16 cellular contexts compared by ENCODE assay signal in the genomic region with DNA sequence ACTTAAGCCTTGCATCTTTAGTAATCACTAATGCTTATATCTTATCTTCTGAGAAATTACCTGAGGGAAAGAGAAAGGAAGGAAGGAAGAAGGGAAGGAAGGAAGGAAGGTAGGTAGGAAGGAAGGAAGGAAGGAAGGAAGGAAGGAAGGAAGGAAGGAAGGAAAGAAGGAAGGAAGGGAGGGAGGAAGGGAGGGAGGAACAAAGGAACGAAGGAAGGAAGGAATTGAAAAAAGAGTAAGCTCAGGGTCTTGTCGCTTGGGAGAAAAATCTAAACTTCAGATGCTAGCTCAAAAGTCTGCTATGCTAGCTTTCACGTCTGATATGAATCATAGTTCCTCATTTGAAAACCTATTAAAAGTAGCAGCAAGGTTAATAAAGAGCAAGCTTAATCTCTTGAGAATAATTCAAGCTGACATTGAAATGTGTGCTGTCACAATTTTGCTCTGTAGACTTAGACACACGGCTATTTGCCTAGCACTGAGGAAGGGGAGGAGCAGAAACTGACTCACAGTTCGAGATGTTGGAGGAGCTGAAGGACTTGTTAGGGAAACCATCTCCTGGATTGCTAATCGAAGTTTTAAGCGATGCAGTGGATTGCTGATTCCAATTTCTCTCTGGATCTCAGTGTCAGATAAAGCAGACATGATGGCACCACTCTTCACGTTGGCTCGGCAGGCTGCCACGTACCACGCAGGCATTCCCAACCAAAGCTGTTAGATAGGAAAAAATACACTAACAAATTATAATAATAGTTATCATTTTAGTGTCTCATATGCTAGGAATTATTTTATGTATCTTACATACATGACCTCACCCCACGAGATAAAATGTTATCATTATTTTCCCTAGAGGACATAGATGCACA.
DNase-seq lines count a peak whose midpoint lies in the region; ATAC-seq, FAIRE-seq and TF ChIP-seq lines count a peak whose summit lies in the region.
"Had no signal": no experiment of that assay in that cellular context is flagged by ENCODE, and none has a peak within 500 bp of the region (broad histone marks: within the 10 kb centered on the region; RNA-seq: fewer than 3 reads in every experiment).

No MANE protein-coding gene starts in this region.

- TF ChIP-seq CTCF in GM12878 (IDR thresholded peaks at IDR 0.05 in 2 of 3, conservative IDR thresholded peaks at IDR 0.05 in 1 of 3; ENCODE audit: control insufficient read depth in 2 of 3, extremely low read depth in 1 of 3, insufficient read depth in 1 of 3, low read depth in 3 of 3, low read length in 3 of 3) (no peak), colonic mucosa (IDR thresholded peaks at IDR 0.05) (no peak)

- H2AFZ ChIP-seq in GM12878 (ENCODE audit: control insufficient read depth, low read depth, low read length), result no peak overlapping the region

- DNase-seq in GM12878 (ENCODE audit: low read depth, low spot score), result no peak
- peak; percentile 72 for DNase-seq in putamen (ENCODE audit: low spot score)
- no peak for DNase-seq in cardiac septum (ENCODE audit: low spot score)
- DNase-seq in colonic mucosa, result no peak
- DNase-seq in NCI-H2196 treated with DMSO at 0.1 percent for 48 hours (lab: John Stamatoyannopoulos, UW; ENCODE audit: unreplicated experiment), result no peak
- DNase-seq: activated gamma-delta T cell; DMS153; naive thymus-derived CD4-positive, alpha-beta T cell; NCI-H1092; NCI-H2171 treated with DMSO at 0.1 percent for 48 hours; psoas muscle had no signal

- H3K9me3 ChIP-seq in GM12878 (replicated peaks; ENCODE audit: control insufficient read depth, insufficient read depth, low read length) (no peaks in the 10 kb centered on the region), colonic mucosa (no peaks in the 10 kb centered on the region)
- H3K9me3 ChIP-seq: psoas muscle had no signal

- RAD21 ChIA-PET in GM12878 (lab: Charles Lee; ENCODE audit: unreplicated experiment), result no interaction called here

- intact Hi-C loops in GM12878 (cut with micrococcal nuclease; ENCODE audit: unreplicated experiment), result no loop called here
- intact Hi-C loops in cardiac septum (cut with DNase I), result no loop called here
- intact Hi-C loops in colonic mucosa (cut with DNase I), result no loop called here

- H4K20me1 ChIP-seq in GM12878 (ENCODE audit: control insufficient read depth, insufficient read depth), result no peaks in the 10 kb centered on the region
- H4K20me1 ChIP-seq: BLaER1 treated with 17β-estradiol and CSF1 and Interleukin-3, amounts not matched to agents 10 nM and 100 nM had no signal

- no peaks in the 10 kb centered on the region for H3K36me3 ChIP-seq in GM12878 (ENCODE audit: control insufficient read depth in 2 of 2, insufficient read depth in 2 of 2, low read length in 1 of 2)
- no peaks in the 10 kb centered on the region for H3K36me3 ChIP-seq in colonic mucosa
- H3K36me3 ChIP-seq: BLaER1 treated with 17β-estradiol and CSF1 and Interleukin-3, amounts not matched to agents 10 nM and 100 nM had no signal

- SMC1A ChIA-PET in GM12878 (lab: Charles Lee; ENCODE audit: uncharacterized antibody, unreplicated experiment), result interaction anchor here (1.1 kb wide), 1 partner anchor 24 kb away, joined by 3 read pairs; no protein-coding TSS in a partner anchor

- no peaks in the 10 kb centered on the region for H3K79me2 ChIP-seq in GM12878 (ENCODE audit: control insufficient read depth, insufficient read depth, low read length)

- TF ChIP-seq RAD21 in GM12878 (IDR thresholded peaks at IDR 0.05; ENCODE audit: insufficient read depth, low read depth, low read length), result no peak

- H3K4me3 ChIP-seq in GM12878 (no peak overlapping the region), colonic mucosa (no peak overlapping the region)
- H3K4me3 ChIP-seq: BLaER1 treated with 17β-estradiol and CSF1 and Interleukin-3, amounts not matched to agents 10 nM and 100 nM; lung; psoas muscle had no signal

- H3K4me2 ChIP-seq in GM12878 (ENCODE audit: control insufficient read depth, insufficient read depth), result no peak overlapping the region

- no peak overlapping the region for H3K9ac ChIP-seq in GM12878 (ENCODE audit: control insufficient read depth, insufficient read depth, low read length)
- H3K9ac ChIP-seq in colonic mucosa (ENCODE audit: low read depth in 2 of 2, low read length in 2 of 2), result no peak overlapping the region
- H3K9ac ChIP-seq: BLaER1 treated with 17β-estradiol and CSF1 and Interleukin-3, amounts not matched to agents 10 nM and 100 nM had no signal

- no TSS peak for BruUV-seq in GM12878 (replicated peaks; lab: Mats Ljungman, UMichigan)

- in situ Hi-C loops in GM12878 (cut with MboI), result no loop called here

- H3K27me3 ChIP-seq in GM12878 (replicated peaks in 1 of 2; ENCODE audit: control insufficient read depth in 2 of 2, insufficient read depth in 2 of 2, low read length in 1 of 2) (no peaks in the 10 kb centered on the region), colonic mucosa (no peaks in the 10 kb centered on the region)
- H3K27me3 ChIP-seq: BLaER1 treated with 17β-estradiol and CSF1 and Interleukin-3, amounts not matched to agents 10 nM and 100 nM had no signal

- no peak overlapping the region for H3K27ac ChIP-seq in GM12878 (ENCODE audit: control insufficient read depth, insufficient read depth)
- H3K27ac ChIP-seq in colonic mucosa, result no peak overlapping the region
- H3K27ac ChIP-seq: BLaER1 treated with 17β-estradiol and CSF1 and Interleukin-3, amounts not matched to agents 10 nM and 100 nM; psoas muscle had no signal

- CTCF ChIA-PET in GM12878 (lab: Yijun Ruan, JAX), result no interaction called here

- H3K4me1 ChIP-seq in GM12878 (ENCODE audit: control insufficient read depth, insufficient read depth, low read length) (no peaks in the 10 kb centered on the region), colonic mucosa (no peaks in the 10 kb centered on the region)
- H3K4me1 ChIP-seq: psoas muscle had no signal

- no peak for TF ChIP-seq EP300 in GM12878 (IDR thresholded peaks at IDR 0.05; ENCODE audit: borderline replicate concordance in 1 of 2, control insufficient read depth in 1 of 2, low read depth in 2 of 2, low read length in 2 of 2)

- TF ChIP-seq POLR2A in GM12878 (IDR thresholded peaks at IDR 0.05; ENCODE audit: low read depth, low read length), result no peak

- peak; percentile 23 for FAIRE-seq in GM12878 (lab: Jason Lieb, UNC)

- POLR2A ChIA-PET in GM12878 (lab: Charles Lee), result no interaction called here

- WGBS in GM12878 (ENCODE audit: insufficient coverage, insufficient replicate concordance, low lambda C conversion rate, missing lambda C conversion rate), result 23% methylated on average over 12 of the region's 12 CpGs

- ATAC-seq in GM18909 (IDR thresholded peaks at IDR 0.05; ENCODE audit: poor library complexity, unreplicated experiment) (peak; percentile 59), HG03442 (IDR thresholded peaks at IDR 0.05; ENCODE audit: unreplicated experiment) (peak; percentile 60), GM12878 (peak; percentile 61), GM18519 (IDR thresholded peaks at IDR 0.05; ENCODE audit: low FRiP score, unreplicated experiment) (no peak)
- ATAC-seq: naive thymus-derived CD4-positive, alpha-beta T cell; psoas muscle had no signal

TF ChIP-seq in GM12878, 131 proteins besides CTCF, POLR2A, EP300 and RAD21 (continues in another document):
- no peak for TF ChIP-seq MTA2 (IDR thresholded peaks at IDR 0.05; ENCODE audit: low read depth)
- TF ChIP-seq RELB (IDR thresholded peaks at IDR 0.05; ENCODE audit: low read depth), result no peak
- peak; percentile 47 for TF ChIP-seq MEF2B (IDR thresholded peaks at IDR 0.05; ENCODE audit: partially characterized antibody, poor library complexity, severe bottlenecking)
- TF ChIP-seq SPI1 (IDR thresholded peaks at IDR 0.05; ENCODE audit: borderline replicate concordance, insufficient read depth, low read depth, low read length), result no peak
- TF ChIP-seq ASH2L (IDR thresholded peaks at IDR 0.05; ENCODE audit: borderline replicate concordance, low read depth), result no peak
- TF ChIP-seq, protein P1, sequence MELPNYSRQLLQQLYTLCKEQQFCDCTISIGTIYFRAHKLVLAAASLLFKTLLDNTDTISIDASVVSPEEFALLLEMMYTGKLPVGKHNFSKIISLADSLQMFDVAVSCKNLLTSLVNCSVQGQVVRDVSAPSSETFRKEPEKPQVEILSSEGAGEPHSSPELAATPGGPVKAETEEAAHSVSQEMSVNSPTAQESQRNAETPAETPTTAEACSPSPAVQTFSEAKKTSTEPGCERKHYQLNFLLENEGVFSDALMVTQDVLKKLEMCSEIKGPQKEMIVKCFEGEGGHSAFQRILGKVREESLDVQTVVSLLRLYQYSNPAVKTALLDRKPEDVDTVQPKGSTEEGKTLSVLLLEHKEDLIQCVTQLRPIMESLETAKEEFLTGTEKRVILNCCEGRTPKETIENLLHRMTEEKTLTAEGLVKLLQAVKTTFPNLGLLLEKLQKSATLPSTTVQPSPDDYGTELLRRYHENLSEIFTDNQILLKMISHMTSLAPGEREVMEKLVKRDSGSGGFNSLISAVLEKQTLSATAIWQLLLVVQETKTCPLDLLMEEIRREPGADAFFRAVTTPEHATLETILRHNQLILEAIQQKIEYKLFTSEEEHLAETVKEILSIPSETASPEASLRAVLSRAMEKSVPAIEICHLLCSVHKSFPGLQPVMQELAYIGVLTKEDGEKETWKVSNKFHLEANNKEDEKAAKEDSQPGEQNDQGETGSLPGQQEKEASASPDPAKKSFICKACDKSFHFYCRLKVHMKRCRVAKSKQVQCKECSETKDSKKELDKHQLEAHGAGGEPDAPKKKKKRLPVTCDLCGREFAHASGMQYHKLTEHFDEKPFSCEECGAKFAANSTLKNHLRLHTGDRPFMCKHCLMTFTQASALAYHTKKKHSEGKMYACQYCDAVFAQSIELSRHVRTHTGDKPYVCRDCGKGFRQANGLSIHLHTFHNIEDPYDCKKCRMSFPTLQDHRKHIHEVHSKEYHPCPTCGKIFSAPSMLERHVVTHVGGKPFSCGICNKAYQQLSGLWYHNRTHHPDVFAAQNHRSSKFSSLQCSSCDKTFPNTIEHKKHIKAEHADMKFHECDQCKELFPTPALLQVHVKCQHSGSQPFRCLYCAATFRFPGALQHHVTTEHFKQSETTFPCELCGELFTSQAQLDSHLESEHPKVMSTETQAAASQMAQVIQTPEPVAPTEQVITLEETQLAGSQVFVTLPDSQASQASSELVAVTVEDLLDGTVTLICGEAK (IDR thresholded peaks at IDR 0.05; ENCODE audit: borderline replicate concordance), result no peak
- TF ChIP-seq ZSCAN29 (IDR thresholded peaks at IDR 0.05), result no peak
